18 cellular contexts compared by ENCODE assay signal in the genomic region with DNA sequence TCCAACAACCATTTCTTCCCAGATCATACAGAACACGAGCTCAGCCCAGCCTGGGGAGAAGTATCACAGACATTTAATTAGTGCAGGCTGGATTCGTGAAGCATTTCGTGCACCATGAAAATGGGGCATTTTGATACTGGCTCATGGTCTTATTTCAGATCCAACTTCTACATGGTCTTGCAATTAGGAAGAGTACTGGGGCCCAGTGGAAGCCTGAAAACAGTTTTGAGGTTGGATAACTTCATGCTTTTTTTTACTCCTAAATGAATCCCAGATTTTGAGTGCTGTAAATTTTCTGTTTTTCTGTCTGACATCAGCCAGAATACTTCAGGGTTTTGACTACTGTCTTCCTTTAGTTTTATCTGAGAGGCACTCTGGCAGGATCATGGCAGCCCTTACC.
DNase-seq lines count a peak whose midpoint lies in the region; ATAC-seq and TF ChIP-seq lines count a peak whose summit lies in the region.
"Had no signal": no experiment of that assay in that cellular context is flagged by ENCODE, and none has a peak within 500 bp of the region (broad histone marks: within the 10 kb centered on the region; RNA-seq: fewer than 3 reads in every experiment).

No MANE protein-coding gene starts in this region.

- 0 out of 2 replicates have a peak overlapping the region, but pooled peaks have one; percentile 74 for H3K27ac ChIP-seq in GM23248
- no peak overlapping the region for H3K27ac ChIP-seq in colonic mucosa
- H3K27ac ChIP-seq in H9 (ENCODE audit: insufficient read length, low read depth, low read length) = no peak overlapping the region

- no peaks in the 10 kb centered on the region for H3K9me2 ChIP-seq in GM23248 (ENCODE audit: insufficient read depth)

- H4K20me1 ChIP-seq in GM23248 (ENCODE audit: insufficient read depth) = no peaks in the 10 kb centered on the region
- no peaks in the 10 kb centered on the region for H4K20me1 ChIP-seq in H9 (ENCODE audit: control insufficient read depth, insufficient read depth, insufficient read length)

- no peak overlapping the region for H2AK5ac ChIP-seq in H9 (ENCODE audit: insufficient read length, low read length)

- no peak overlapping the region for H4K91ac ChIP-seq in H9 (ENCODE audit: insufficient read length, low read depth, low read length)

- DNase-seq in GM23248 (no peak), colonic mucosa (peak; percentile 9), fibroblast of peridontal ligament (ENCODE audit: extremely low read depth) (peak; percentile 74), H9 (no peak)
- DNase-seq in activated naive CD8-positive, alpha-beta T cell treated with anti-CD3 and anti-CD28 coated beads for 36 hours = no peak
- DNase-seq: 8988T; ACHN; C1 segment of cervical spinal cord; Calu3; CD4-positive, alpha-beta memory T cell; COR-L47; DMS79 treated with DMSO at 0.1 percent for 48 hours; GF-D8; HFFc6 had no signal

- no peaks in the 10 kb centered on the region for H3K27me3 ChIP-seq in GM23248 (replicated peaks; ENCODE audit: insufficient read depth)
- H3K27me3 ChIP-seq in colonic mucosa = no peaks in the 10 kb centered on the region
- no peaks in the 10 kb centered on the region for H3K27me3 ChIP-seq in H9 (ENCODE audit: insufficient read depth, low read length)

- H3K4me1 ChIP-seq in GM23248 (ENCODE audit: insufficient read depth) = peaks cover 49% of the 10 kb centered on the region
- H3K4me1 ChIP-seq in colonic mucosa = peaks cover 5% of the 10 kb centered on the region
- no peaks in the 10 kb centered on the region; the same call in 1 of the 2 replicates for H3K4me1 ChIP-seq in H9 (ENCODE audit: insufficient read depth, low read length)
- H3K4me1 ChIP-seq: HAP-1 had no signal

- H3K36me3 Mint-ChIP-seq in H9 (ENCODE audit: insufficient read depth in 1 of 3, low read depth in 3 of 3) = peaks cover 0 to 2% (median 2%) of the 10 kb centered on the region in 3 experiments; a peak in 4 of 7 replicates
- no peaks in the 10 kb centered on the region for H3K36me3 Mint-ChIP-seq in activated naive CD8-positive, alpha-beta T cell treated with anti-CD3 and anti-CD28 coated beads for 36 hours
- H3K36me3 Mint-ChIP-seq: CD4-positive, alpha-beta memory T cell had no signal

- no peak overlapping the region for H3K4me3 ChIP-seq in GM23248
- no peak overlapping the region for H3K4me3 ChIP-seq in colonic mucosa
- H3K4me3 ChIP-seq: A549, GM23338, HAP-1 had no signal

- H3K56ac ChIP-seq in H9 (ENCODE audit: insufficient read length, low read depth, low read length) = no peak overlapping the region

- H2BK5ac ChIP-seq in H9 (ENCODE audit: insufficient read length, low read length) = no peak overlapping the region

- H2BK120ac ChIP-seq in H9 (ENCODE audit: low read depth, low read length, poor library complexity, severe bottlenecking) = no peak overlapping the region

- H2AFZ ChIP-seq in GM23248 (no peak overlapping the region), H9 (ENCODE audit: low read length) (no peak overlapping the region)
- H2AFZ ChIP-seq: GM23338 had no signal

- no peaks in the 10 kb centered on the region; a peak in 1 of 5 replicates for H3K9me3 Mint-ChIP-seq in H9
- no peaks in the 10 kb centered on the region for H3K9me3 Mint-ChIP-seq in activated naive CD8-positive, alpha-beta T cell treated with anti-CD3 and anti-CD28 coated beads for 36 hours
- H3K9me3 Mint-ChIP-seq: GM23338, HFFc6 had no signal

- no peak overlapping the region for H3K27ac Mint-ChIP-seq in H9
- H3K27ac Mint-ChIP-seq in activated naive CD8-positive, alpha-beta T cell treated with anti-CD3 and anti-CD28 coated beads for 36 hours = no peak overlapping the region
- H3K27ac Mint-ChIP-seq: CD4-positive, alpha-beta memory T cell; GM23338 had no signal

- no peak overlapping the region for H3T11ph ChIP-seq in H9 (ENCODE audit: low read length)

- intact Hi-C loops in colonic mucosa (cut with DNase I) = no loop called here

- WGBS in GM23248 (ENCODE audit: low coverage in 1 of 2, low lambda C conversion rate in 2 of 2, missing lambda C conversion rate in 2 of 2), 2 experiments = 50 to 51% methylated on average over 3 of the region's 3 CpGs
- WGBS in H9 (ENCODE audit: extremely low coverage, insufficient read length, low lambda C conversion rate) = no CpG with 5 or more reads among the region's 3 CpGs

- H3K36me3 ChIP-seq in GM23248 (ENCODE audit: low read depth) (no peaks in the 10 kb centered on the region; the same call in 1 of the 2 replicates), colonic mucosa (no peaks in the 10 kb centered on the region)
- H3K36me3 ChIP-seq: HAP-1 had no signal

- H3K79me1 ChIP-seq in H9 (ENCODE audit: insufficient read depth, low read depth, low read length, poor library complexity, severe bottlenecking) = no peaks in the 10 kb centered on the region

- peaks cover 27% of the 10 kb centered on the region for H3F3A ChIP-seq in GM23248 (ENCODE audit: insufficient read depth)

- ATAC-seq in GM21825 (IDR thresholded peaks at IDR 0.05; ENCODE audit: unreplicated experiment) = no peak

- H2BK12ac ChIP-seq in H9 (ENCODE audit: insufficient read length, low read depth, low read length) = no peak overlapping the region

- peaks cover 7 to 12% of the 10 kb centered on the region in 2 experiments for H3K4me1 Mint-ChIP-seq in H9
- H3K4me1 Mint-ChIP-seq in activated naive CD8-positive, alpha-beta T cell treated with anti-CD3 and anti-CD28 coated beads for 36 hours = no peaks in the 10 kb centered on the region
- H3K4me1 Mint-ChIP-seq: CD4-positive, alpha-beta memory T cell had no signal

- H4K5ac ChIP-seq in H9 (ENCODE audit: insufficient read length, low read depth, low read length) = no peak overlapping the region

- H3K18ac ChIP-seq in H9 (ENCODE audit: insufficient read length, low read depth, low read length) = no peak overlapping the region

- no peaks in the 10 kb centered on the region; the same call in 1 of the 2 replicates for H3K27me3 Mint-ChIP-seq in H9 (ENCODE audit: low read depth)
- H3K27me3 Mint-ChIP-seq in activated naive CD8-positive, alpha-beta T cell treated with anti-CD3 and anti-CD28 coated beads for 36 hours = peaks cover 24% of the 10 kb centered on the region

- H4K8ac ChIP-seq in H9 (replicated peaks; ENCODE audit: insufficient read length, low read depth, low read length) = no peak overlapping the region

- H3K9me3 ChIP-seq in GM23248 (ENCODE audit: low read depth) = no peaks in the 10 kb centered on the region
- no peaks in the 10 kb centered on the region for H3K9me3 ChIP-seq in colonic mucosa
- no peaks in the 10 kb centered on the region for H3K9me3 ChIP-seq in H9 (ENCODE audit: control insufficient read depth, low read depth, low read length)
- H3K9me3 ChIP-seq: A549, HAP-1 had no signal

- H3K14ac ChIP-seq in H9 (ENCODE audit: insufficient read depth, low read length) = no peak overlapping the region

- H3K4ac ChIP-seq in H9 (ENCODE audit: low read depth, low read length) = no peak overlapping the region

- in situ Hi-C loops in GM23248 (cut with MboI) = no loop called here

- H3K4me3 Mint-ChIP-seq in H9 = no peak overlapping the region
- H3K4me3 Mint-ChIP-seq in activated naive CD8-positive, alpha-beta T cell treated with anti-CD3 and anti-CD28 coated beads for 36 hours = no peak overlapping the region
- H3K4me3 Mint-ChIP-seq: CD4-positive, alpha-beta memory T cell; GM23338 had no signal

- H3K23me2 ChIP-seq in H9 (ENCODE audit: insufficient read length, low read depth, low read length, poor library complexity, severe bottlenecking) = no peaks in the 10 kb centered on the region

- H2BK20ac ChIP-seq in H9 (ENCODE audit: low read depth, low read length, poor library complexity, severe bottlenecking) = no peak overlapping the region

- H3K4me2 ChIP-seq in GM23248 (ENCODE audit: unreplicated experiment) (no peak overlapping the region), H9 (ENCODE audit: insufficient read depth, insufficient read length, low read length) (no peak overlapping the region)
- H3K4me2 ChIP-seq: A549, GM23338 had no signal

- H3K79me2 ChIP-seq in GM23248 (ENCODE audit: insufficient read depth) = no peaks in the 10 kb centered on the region; the same call in 1 of the 2 replicates
- H3K79me2 ChIP-seq in H9 (ENCODE audit: insufficient read depth, low read length) = no peaks in the 10 kb centered on the region

- no peak overlapping the region for H2BK15ac ChIP-seq in H9 (ENCODE audit: low read depth, low read length)

- no peak overlapping the region for H3K23ac ChIP-seq in H9 (ENCODE audit: insufficient read length, low read depth, low read length)

- H3K9ac ChIP-seq in GM23248 (no peak overlapping the region), colonic mucosa (ENCODE audit: low read depth in 2 of 2, low read length in 2 of 2) (no peak overlapping the region), H9 (ENCODE audit: extremely low read depth, insufficient read length, low read length) (no peak overlapping the region)

- TF ChIP-seq CTCF in colonic mucosa (IDR thresholded peaks at IDR 0.05) (no peak), H9 (conservative IDR thresholded peaks at IDR 0.05) (no peak)

Comparison
In these comparisons a context has a peak if more than half of its experiments do, and no peak if none do; other contexts are left out.
1. DNase-seq: peak in colonic mucosa (single experiment) and fibroblast of peridontal ligament (single experiment); none in GM23248 (single experiment), H9 (single experiment) and activated naive CD8-positive, alpha-beta T cell treated with anti-CD3 and anti-CD28 coated beads for 36 hours (single experiment).